Comparison of ENCODE assay signal across 8 cellular contexts in genomic region chr10:124917939-124918830, GRCh38. TPM values are rescaled to one million over a fixed set of nuclear protein-coding genes. Genes with fewer than 3 reads are reported as not detected.
A peak's percentile ranks its signal among the peaks of the same experiment; 100 is the strongest.
DNase-seq lines count a peak whose midpoint lies in the region; ATAC-seq, FAIRE-seq and TF ChIP-seq lines count a peak whose summit lies in the region.

No MANE protein-coding gene starts in this region.

- no peak for TF ChIP-seq POLR2A in K562 (conservative IDR thresholded peaks at IDR 0.05)
- TF ChIP-seq POLR2A in HepG2 (IDR thresholded peaks at IDR 0.05; ENCODE audit: insufficient read depth in 1 of 2, low read depth in 2 of 2, low read length in 2 of 2), result no peak
- TF ChIP-seq POLR2A in tibial nerve (IDR thresholded peaks at IDR 0.05), result no peak

- TSS peak; percentile 69 for BruUV-seq in K562 (replicated peaks; lab: Mats Ljungman, UMichigan)
- BruUV-seq in HepG2 (replicated peaks; lab: Mats Ljungman, UMichigan), result TSS peak; percentile 71

- H3K9ac ChIP-seq in HUES64 (ENCODE audit: low read depth, low read length) (peak overlapping the region; percentile 93), K562 (ENCODE audit: insufficient read depth in 1 of 2, low read depth in 2 of 2, low read length in 2 of 2) (peak overlapping the region; percentile 72 to 96), HepG2 (ENCODE audit: insufficient read depth, low read depth, low read length) (peak overlapping the region; percentile 95)

- no peaks in the 10 kb centered on the region for H3K9me1 ChIP-seq in K562 (ENCODE audit: control insufficient read depth, insufficient read depth, low read length)

- no peaks in the 10 kb centered on the region for H3K9me3 Mint-ChIP-seq in CD4-positive, CD25-positive, alpha-beta regulatory T cell

- TF ChIP-seq EP300 in K562 (IDR thresholded peaks at IDR 0.05; ENCODE audit: low read length) (no peak), HepG2 (IDR thresholded peaks at IDR 0.05; ENCODE audit: low read depth in 2 of 2, low read length in 2 of 2) (no peak), HepG2 (CRISPR knock-in tag; IDR thresholded peaks at IDR 0.05; ENCODE audit: borderline replicate concordance) (no peak), tibial nerve (IDR thresholded peaks at IDR 0.05) (peak in 1 of 2 donors; percentile 11)

- H2AFZ ChIP-seq in K562 (ENCODE audit: low read depth, low read length) (peak overlapping the region; percentile 29; the same call in 1 of the 2 replicates), HepG2 (ENCODE audit: low read length) (no peak overlapping the region)

- intact Hi-C loops in K562 (cut with micrococcal nuclease), result loop anchor here (5.0 kb wide), 1 partner anchor 116 kb away; the partner anchor contains the start of gene ABRAXAS2
- intact Hi-C loops in HepG2 (cut with micrococcal nuclease; ENCODE audit: unreplicated experiment), result loop anchor here (5.0 to 10.0 kb wide), 2 partner anchors 56 to 123 kb away; partner anchors contain the start of gene EEF1AKMT2

- WGBS in HUES64, result 17% methylated on average over 23 of the region's 23 CpGs
- 3% methylated on average over 18 of the region's 23 CpGs for WGBS in K562 (ENCODE audit: insufficient coverage, low coverage, missing lambda C conversion rate)
- WGBS in HepG2 (ENCODE audit: low lambda C conversion rate), result under 1% methylated on average over 22 of the region's 23 CpGs
- 22 to 24% methylated on average over 23 of the region's 23 CpGs for WGBS in tibial nerve, 2 donors

- H3K79me2 ChIP-seq in K562 (ENCODE audit: control insufficient read depth, insufficient read depth, low read length) (peaks cover 70% of the 10 kb centered on the region), HepG2 (ENCODE audit: insufficient read depth, low read length) (peaks cover 60% of the 10 kb centered on the region)

- FAIRE-seq in K562 (lab: Jason Lieb, UNC) (peak; percentile 73), HepG2 (lab: Jason Lieb, UNC) (no peak)

- peaks cover 20 to 51% (median 32%) of the 10 kb centered on the region in 4 donors for H3K4me1 Mint-ChIP-seq in CD4-positive, CD25-positive, alpha-beta regulatory T cell

- CTCF ChIA-PET in K562 (lab: Yijun Ruan, JAX; ENCODE audit: low intra/inter-chr PET ratio) (no interaction called here), HepG2 (lab: Yijun Ruan, JAX; ENCODE audit: low intra/inter-chr PET ratio, low total read pairs) (no interaction called here)

- no peaks in the 10 kb centered on the region for H3K36me3 ChIP-seq in CD4-positive, CD25-positive, alpha-beta regulatory T cell (ENCODE audit: control insufficient read depth, insufficient read depth, low read length)
- H3K36me3 ChIP-seq in HUES64 (ENCODE audit: insufficient read depth, low read length) (0 out of 2 replicates have a peak, but pooled peaks cover 6% of the 10 kb centered on the region), K562 (ENCODE audit: control insufficient read depth, insufficient read depth, low read length) (peaks cover 15% of the 10 kb centered on the region; the same call in 2 of the 3 replicates), HepG2 (replicated peaks in 1 of 2; ENCODE audit: control insufficient read depth in 1 of 2, insufficient read depth in 2 of 2, low read length in 2 of 2) (peaks cover 0 to 6% of the 10 kb centered on the region in 2 experiments; a peak in 2 of 5 replicates), tibial nerve (peaks cover 0 to 9% (median 0%) of the 10 kb centered on the region in 3 donors)

- H3K27me3 ChIP-seq in CD4-positive, CD25-positive, alpha-beta regulatory T cell (ENCODE audit: control insufficient read depth, insufficient read depth, low read length), result no peaks in the 10 kb centered on the region
- H3K27me3 ChIP-seq in HUES64 (ENCODE audit: insufficient read depth, low read length) (no peaks in the 10 kb centered on the region), K562 (ENCODE audit: control insufficient read depth in 2 of 2, insufficient read depth in 2 of 2, low read length in 2 of 2) (no peaks in the 10 kb centered on the region), HepG2 (ENCODE audit: control insufficient read depth in 1 of 2, insufficient read depth in 2 of 2, low read length in 2 of 2) (no peaks in the 10 kb centered on the region; a peak in 2 of 5 replicates), tibial nerve (no peaks in the 10 kb centered on the region)

- H3K36me3 Mint-ChIP-seq in CD4-positive, CD25-positive, alpha-beta regulatory T cell, result peaks cover 3% of the 10 kb centered on the region

- peaks cover 27% of the 10 kb centered on the region for H3K4me1 ChIP-seq in CD4-positive, CD25-positive, alpha-beta regulatory T cell (ENCODE audit: control insufficient read depth, insufficient read depth, low read length, poor library complexity, severe bottlenecking)
- H3K4me1 ChIP-seq in HUES64 (ENCODE audit: insufficient read depth, low read length) (peaks cover 12% of the 10 kb centered on the region), K562 (replicated peaks in 1 of 2; ENCODE audit: control insufficient read depth in 2 of 2, insufficient read depth in 2 of 2, low read length in 2 of 2) (peaks cover 6 to 17% of the 10 kb centered on the region in 2 experiments; a peak in 4 of 5 replicates), HepG2 (ENCODE audit: insufficient read depth, low read length) (peaks cover 28% of the 10 kb centered on the region), tibial nerve (peaks cover 0 to 45% (median 21%) of the 10 kb centered on the region in 4 donors)

- ATAC-seq in CD4-positive, CD25-positive, alpha-beta regulatory T cell (ENCODE audit: low read depth in 2 of 2), result no peak
- ATAC-seq in K562 (peak; percentile 23), HepG2 (no peak), HG03280 (IDR thresholded peaks at IDR 0.05; ENCODE audit: unreplicated experiment) (no peak), HG03342 (IDR thresholded peaks at IDR 0.05; ENCODE audit: unreplicated experiment) (no peak)

- TF ChIP-seq CTCF in K562 (IDR thresholded peaks at IDR 0.05 in 2 of 3, conservative IDR thresholded peaks at IDR 0.05 in 1 of 3; ENCODE audit: insufficient read depth in 2 of 3, low read depth in 1 of 3, low read length in 3 of 3) (no peak), HepG2 (CRISPR knock-in tag; IDR thresholded peaks at IDR 0.05) (no peak), tibial nerve (IDR thresholded peaks at IDR 0.05) (no peak)

- peak overlapping the region; percentile 96 to 99 (median 98) for H3K4me3 Mint-ChIP-seq in CD4-positive, CD25-positive, alpha-beta regulatory T cell

- peak overlapping the region; percentile 97 for H3K27ac Mint-ChIP-seq in CD4-positive, CD25-positive, alpha-beta regulatory T cell

- peak overlapping the region; percentile 97 for H3K4me3 ChIP-seq in CD4-positive, CD25-positive, alpha-beta regulatory T cell (ENCODE audit: low read depth, low read length)
- H3K4me3 ChIP-seq in HUES64 (ENCODE audit: low read length) (peak overlapping the region; percentile 75), K562 (peak overlapping the region; percentile 53), HepG2 (replicated peaks in 1 of 3; ENCODE audit: insufficient read depth in 1 of 3, low read depth in 2 of 3, low read length in 3 of 3) (peak overlapping the region; percentile 74 to 100 (median 92)), tibial nerve (peak overlapping the region; percentile 67 to 97 (median 84))

- POLR2A ChIA-PET in K562 (lab: Yijun Ruan, JAX) (interaction anchor here (0.6 to 2.4 kb wide), 3 partner anchors 8 to 215 kb away, joined by 3 to 15 read pairs (median 10); no protein-coding TSS in a partner anchor), HepG2 (lab: Yijun Ruan, JAX) (interaction anchor here (0.6 to 1.4 kb wide), 4 partner anchors 9 to 127 kb away, joined by 3 to 5 read pairs (median 4); partner anchors contain the start of gene EEF1AKMT2)

- peaks cover 10% of the 10 kb centered on the region; the same call in 1 of the 2 replicates for H4K20me1 ChIP-seq in K562 (replicated peaks; ENCODE audit: control insufficient read depth, insufficient read depth, low read length)
- H4K20me1 ChIP-seq in HepG2 (ENCODE audit: insufficient read depth, low read length), result peaks cover 45% of the 10 kb centered on the region

- in situ Hi-C loops in K562 (cut with MboI) (loop anchor here (10.0 kb wide), 1 partner anchor 127 kb away; no protein-coding TSS in a partner anchor), HepG2 (cut with HindIII; ENCODE audit: extremely low pct_ligation_motif_present, low pct_unique_long_range_greater_than_20kb) (no loop called here)

- H3K27me3 Mint-ChIP-seq in CD4-positive, CD25-positive, alpha-beta regulatory T cell, result peaks cover 7% of the 10 kb centered on the region

- peak overlapping the region; percentile 94 for H3K27ac ChIP-seq in CD4-positive, CD25-positive, alpha-beta regulatory T cell (ENCODE audit: insufficient read depth, low read length, poor library complexity, severe bottlenecking)
- H3K27ac ChIP-seq in HUES64 (ENCODE audit: low read depth, low read length), result peak overlapping the region; percentile 97
- peak overlapping the region; percentile 84 for H3K27ac ChIP-seq in K562 (ENCODE audit: extremely low read depth, low read depth, low read length)
- H3K27ac ChIP-seq in HepG2 (ENCODE audit: extremely low read length, insufficient read depth, low read length), result peak overlapping the region; percentile 85
- peak overlapping the region; percentile 91 to 99 (median 98) for H3K27ac ChIP-seq in tibial nerve

- no peak for TF ChIP-seq RAD21 in K562 (CRISPR knock-in tag; conservative IDR thresholded peaks at IDR 0.05 in 1 of 2, IDR thresholded peaks at IDR 0.05 in 1 of 2)
- no peak for TF ChIP-seq RAD21 in HepG2 (CRISPR knock-in tag; IDR thresholded peaks at IDR 0.05)

- H3K4me2 ChIP-seq in K562 (ENCODE audit: insufficient read depth, low read length) (peak overlapping the region; percentile 88), HepG2 (ENCODE audit: low read depth, low read length) (peak overlapping the region; percentile 85)

- no peaks in the 10 kb centered on the region for H3K9me3 ChIP-seq in CD4-positive, CD25-positive, alpha-beta regulatory T cell (ENCODE audit: control insufficient read depth in 2 of 2, low read length in 2 of 2)
- H3K9me3 ChIP-seq in HUES64 (ENCODE audit: insufficient read depth, low read depth, low read length), result no peaks in the 10 kb centered on the region
- no peaks in the 10 kb centered on the region for H3K9me3 ChIP-seq in K562 (replicated peaks; ENCODE audit: control insufficient read depth, insufficient read depth, low read depth, low read length)
- no peaks in the 10 kb centered on the region for H3K9me3 ChIP-seq in HepG2 (ENCODE audit: low read length)
- no peaks in the 10 kb centered on the region for H3K9me3 ChIP-seq in tibial nerve

- no peak for DNase-seq in CD4-positive, CD25-positive, alpha-beta regulatory T cell
- DNase-seq in K562 (ENCODE audit: extremely low read depth in 1 of 4, low spot score in 3 of 4) (no peak), HepG2 (ENCODE audit: low spot score) (no peak), tibial nerve (ENCODE audit: low spot score in 2 of 2) (peak in 1 of 2 donors; percentile 7), DMS153 (lab: John Stamatoyannopoulos, UW) (no peak)

RNA-seq across cellular contexts. Expression of gene ZRANB1, which starts 23.7 kb away (rescaled TPM):
- total RNA-seq in CD4-positive, CD25-positive, alpha-beta regulatory T cell, result 27.8 TPM
- 1 to 10 TPM; 6.6 to 9.4 (median 6.8) TPM for polyA plus RNA-seq in CD4-positive, CD25-positive, alpha-beta regulatory T cell
- 10.5 TPM for polyA plus RNA-seq in HUES64 (2013, experiment 1 of 2)
- polyA plus RNA-seq in HUES64 (2013, experiment 2 of 2), result 10.7 TPM
- 4.7 and 8.6 TPM in 2 replicates for total RNA-seq in K562 (2011; cell fraction: chromatin; rRNA removed; ENCODE audit: low replicate concordance)
- total RNA-seq in K562 (2011; cell fraction: nucleolus; rRNA removed), result 2.8 and 3.8 TPM in 2 replicates
- 2.9 and 3.6 TPM in 2 replicates for total RNA-seq in K562 (2011; cell fraction: nucleoplasm; rRNA removed)
- total RNA-seq in K562 (2014; rRNA removed) (0.57 and 0.64 TPM in 2 replicates), K562 (2014; rRNA removed; fragmentation: Illumina TruSeq; extraction: Trizol) (1.1 and 1.2 TPM in 2 replicates), K562 (2015; rRNA removed; fragmentation: Illumina TruSeq; extraction: Trizol) (0.87 and 1.1 TPM in 2 replicates), K562 (2021) (0.74 and 0.78 TPM in 2 replicates), HepG2 (2016; rRNA removed; fragmentation: Illumina TruSeq; extraction: Trizol) (19.6 and 20.7 TPM in 2 replicates), tibial nerve (10 to 100 TPM; 22.2 to 33.5 (median 24.2) TPM)
- polyA plus RNA-seq in K562 (2011; rRNA removed) (0.89 and 0.97 TPM in 2 replicates), K562 (2014; fragmentation: Illumina TruSeq; extraction: Trizol) (0.44 and 0.59 TPM in 2 replicates), K562 (2014; fragmentation: Nextera tagmentation; extraction: Ambion mirVana) (under 1 TPM; 0.07 TPM), K562 (2014; rRNA removed) (0.39 and 0.52 TPM in 2 replicates), HepG2 (2011; rRNA removed) (9.6 and 10.3 TPM in 2 replicates)
- polyA plus RNA-seq in K562 (2011; cell fraction: cytosol; rRNA removed), result 0.21 and 0.46 TPM in 2 replicates
- polyA plus RNA-seq in K562 (2011; cell fraction: nucleus; rRNA removed), result 1.1 and 1.6 TPM in 2 replicates
- 0.31 and 0.79 TPM in 2 replicates for polyA plus RNA-seq in K562 (2012)
- 2.5 and 3.6 TPM in 2 replicates for polyA minus RNA-seq in K562 (2011; rRNA and poly(A)+ RNA removed)
- polyA minus RNA-seq in K562 (2011; cell fraction: cytosol; rRNA and poly(A)+ RNA removed), result 1.0 and 1.1 TPM in 2 replicates
- 1.2 and 2.7 TPM in 2 replicates for polyA minus RNA-seq in K562 (2011; cell fraction: nucleus; rRNA and poly(A)+ RNA removed)
- 38.1 and 44.9 TPM in 2 replicates for total RNA-seq in HepG2 (2016; cell fraction: cytosol; rRNA removed; fragmentation: Illumina TruSeq; extraction: Trizol; ENCODE audit: low read depth)
- total RNA-seq in HepG2 (2016; cell fraction: insoluble cytoplasmic fraction; rRNA removed; fragmentation: Illumina TruSeq; extraction: Trizol), result 19.4 and 21.1 TPM in 2 replicates
- 26.2 and 28.8 TPM in 2 replicates for total RNA-seq in HepG2 (2016; cell fraction: membrane; rRNA removed; fragmentation: Illumina TruSeq; extraction: Trizol)
- 22.1 and 22.3 TPM in 2 replicates for total RNA-seq in HepG2 (2016; cell fraction: nucleus; rRNA removed; fragmentation: Illumina TruSeq; extraction: Trizol)
- 5.2 and 8.8 TPM in 2 replicates for polyA plus RNA-seq in HepG2 (2011; cell fraction: cytosol; rRNA removed)
- polyA plus RNA-seq in HepG2 (2011; cell fraction: nucleus; rRNA removed), result 4.3 and 5.7 TPM in 2 replicates
- polyA plus RNA-seq in HepG2 (2012), result 13.8 and 15.9 TPM in 2 replicates
- 2.2 and 2.6 TPM in 2 replicates for polyA plus RNA-seq in HepG2 (2016; cell fraction: cytosol; fragmentation: Illumina TruSeq; extraction: Trizol; ENCODE audit: low read depth)
- 15.8 and 16.5 TPM in 2 replicates for polyA plus RNA-seq in HepG2 (2016; cell fraction: insoluble cytoplasmic fraction; fragmentation: Illumina TruSeq; extraction: Trizol; ENCODE audit: low read depth)
- 7.6 and 8.4 TPM in 2 replicates for polyA plus RNA-seq in HepG2 (2016; cell fraction: membrane; fragmentation: Illumina TruSeq; extraction: Trizol; ENCODE audit: low read depth)
- 18.8 and 21.5 TPM in 2 replicates for polyA plus RNA-seq in HepG2 (2016; cell fraction: nucleus; fragmentation: Illumina TruSeq; extraction: Trizol; ENCODE audit: insufficient read depth, low read depth)
- 14.9 and 19.7 TPM in 2 replicates for polyA minus RNA-seq in HepG2 (2011; rRNA and poly(A)+ RNA removed; ENCODE audit: low replicate concordance)
- polyA minus RNA-seq in HepG2 (2011; cell fraction: cytosol; rRNA and poly(A)+ RNA removed), result 15.5 and 21.6 TPM in 2 replicates
- 30.3 and 31.8 TPM in 2 replicates for polyA minus RNA-seq in HepG2 (2011; cell fraction: nucleus; rRNA and poly(A)+ RNA removed)
